ENCODE assay signal across 19 cellular contexts in genomic region chr10:79259834-79260233, GRCh38.
DNase-seq lines count a peak whose midpoint lies in the region; TF ChIP-seq lines count a peak whose summit lies in the region.
"Had no signal": no experiment of that assay in that cellular context is flagged by ENCODE, and none has a peak within 500 bp of the region (broad histone marks: within the 10 kb centered on the region; RNA-seq: fewer than 3 reads in every experiment).

No MANE protein-coding gene starts in this region.

- peaks cover 43 to 87% (median 71%) of the 10 kb centered on the region in 4 donors for H3K4me1 ChIP-seq in stomach

- H3K27me3 Mint-ChIP-seq in T-helper 2 cell treated with Interferon-gamma antibody and Interleukin-4, amounts not matched to agents 5 μg/mL and 100 μg/mL, for 36 hours (ENCODE audit: low read depth), result no peaks in the 10 kb centered on the region
- H3K27me3 Mint-ChIP-seq in glutamatergic neuron (ENCODE audit: unreplicated experiment), result peaks cover 57% of the 10 kb centered on the region
- H3K27me3 Mint-ChIP-seq: activated CD4-positive, alpha-beta T cell treated with anti-CD3 and anti-CD28 coated beads, Interleukin-2, amount 10 ng/mL, durations not matched to agents 7 days and 5 days; activated naive CD8-positive, alpha-beta T cell had no signal

- H3K36me3 Mint-ChIP-seq in T-helper 2 cell treated with Interferon-gamma antibody and Interleukin-4, amounts not matched to agents 5 μg/mL and 100 μg/mL, for 36 hours (ENCODE audit: low read depth), result no peaks in the 10 kb centered on the region
- H3K36me3 Mint-ChIP-seq in glutamatergic neuron (ENCODE audit: unreplicated experiment), result no peaks in the 10 kb centered on the region
- H3K36me3 Mint-ChIP-seq: activated naive CD8-positive, alpha-beta T cell had no signal

- H3K27ac Mint-ChIP-seq in T-helper 2 cell treated with Interferon-gamma antibody and Interleukin-4, amounts not matched to agents 5 μg/mL and 100 μg/mL, for 36 hours, result peak overlapping the region; percentile 2
- peak overlapping the region; percentile 98 for H3K27ac Mint-ChIP-seq in glutamatergic neuron (ENCODE audit: unreplicated experiment)
- H3K27ac Mint-ChIP-seq: activated CD4-positive, alpha-beta T cell treated with anti-CD3 and anti-CD28 coated beads, Interleukin-2, amount 10 ng/mL, durations not matched to agents 7 days and 5 days; activated naive CD8-positive, alpha-beta T cell had no signal

- no peaks in the 10 kb centered on the region for H3K9me3 Mint-ChIP-seq in T-helper 2 cell treated with Interferon-gamma antibody and Interleukin-4, amounts not matched to agents 5 μg/mL and 100 μg/mL, for 36 hours
- H3K9me3 Mint-ChIP-seq in glutamatergic neuron (ENCODE audit: unreplicated experiment), result peaks cover 42% of the 10 kb centered on the region
- H3K9me3 Mint-ChIP-seq: activated CD4-positive, alpha-beta T cell treated with anti-CD3 and anti-CD28 coated beads, Interleukin-2, amount 10 ng/mL, durations not matched to agents 7 days and 5 days; activated T-cell treated with anti-CD3 and anti-CD28 coated beads, Interleukin-2, amount 50 U/mL, for 4 hours had no signal

- no peaks in the 10 kb centered on the region for H3K27me3 ChIP-seq in stomach
- H3K27me3 ChIP-seq: breast epithelium had no signal

- peaks cover 0 to 53% (median 28%) of the 10 kb centered on the region in 4 donors for H3K36me3 ChIP-seq in stomach
- H3K36me3 ChIP-seq: breast epithelium had no signal

- H3K27ac ChIP-seq in stomach, result peak overlapping the region; percentile 5 to 71 (median 49)
- H3K27ac ChIP-seq: C4-2B had no signal

- intact Hi-C loops in stomach (cut with DNase I; ENCODE audit: low total_unique reads), result no loop called here

- TF ChIP-seq CTCF in glutamatergic neuron (IDR thresholded peaks at IDR 0.05; ENCODE audit: partially characterized antibody, unreplicated experiment) (no peak), stomach (IDR thresholded peaks at IDR 0.05) (no peak)

- H3K4me1 Mint-ChIP-seq in T-helper 2 cell treated with Interferon-gamma antibody and Interleukin-4, amounts not matched to agents 5 μg/mL and 100 μg/mL, for 36 hours (ENCODE audit: low read depth), result peaks cover 8% of the 10 kb centered on the region
- peaks cover 70% of the 10 kb centered on the region for H3K4me1 Mint-ChIP-seq in glutamatergic neuron (ENCODE audit: low read depth, unreplicated experiment)

- 79 to 86% (median 80%) methylated on average over 7 of the region's 7 CpGs for WGBS in stomach, 5 donors

- no peak overlapping the region for H3K4me3 Mint-ChIP-seq in T-helper 2 cell treated with Interferon-gamma antibody and Interleukin-4, amounts not matched to agents 5 μg/mL and 100 μg/mL, for 36 hours
- peak overlapping the region; percentile 33 for H3K4me3 Mint-ChIP-seq in glutamatergic neuron (ENCODE audit: unreplicated experiment)
- H3K4me3 Mint-ChIP-seq: activated CD4-positive, alpha-beta T cell treated with anti-CD3 and anti-CD28 coated beads, Interleukin-2, amount 10 ng/mL, durations not matched to agents 7 days and 5 days; activated naive CD8-positive, alpha-beta T cell; activated T-cell treated with anti-CD3 and anti-CD28 coated beads, Interleukin-2, amount 50 U/mL, for 4 hours had no signal

- H3K9me3 ChIP-seq in stomach, result no peaks in the 10 kb centered on the region
- H3K9me3 ChIP-seq: breast epithelium had no signal

- H3K4me3 ChIP-seq in stomach, result no peak overlapping the region
- H3K4me3 ChIP-seq: breast epithelium had no signal

- TF ChIP-seq EP300 in stomach (IDR thresholded peaks at IDR 0.05), result no peak

- no peak for DNase-seq in T-helper 2 cell treated with Interferon-gamma antibody and Interleukin-4, amounts not matched to agents 5 μg/mL and 100 μg/mL, for 36 hours (ENCODE audit: low spot score)
- DNase-seq in T-helper 2 cell (no peak), NCI-H774 (lab: John Stamatoyannopoulos, UW) (peak; percentile 20), glutamatergic neuron (no peak), stomach (no peak), GM19240 (ENCODE audit: insufficient read length, low spot score) (no peak), COR-L47 (lab: John Stamatoyannopoulos, UW) (no peak)
- no peak for DNase-seq in stimulated activated CD4-positive, alpha-beta T cell treated with anti-CD3 and anti-CD28 coated beads, Interleukin-4, amount 100 ng/mL, for 1 hour
- DNase-seq: activated CD4-positive, alpha-beta T cell treated with anti-CD3 and anti-CD28 coated beads, Interleukin-2, amount 10 ng/mL, durations not matched to agents 7 days and 5 days; activated T-cell treated with anti-CD3 and anti-CD28 coated beads, Interleukin-2, amount 50 U/mL, for 4 hours; effector CD8-positive, alpha-beta T cell; left colon; NCI-H1436; NCI-H2227 treated with DMSO at 0.1 percent for 48 hours; SHP77; small intestine had no signal

- no peak for TF ChIP-seq POLR2A in stomach (IDR thresholded peaks at IDR 0.05)
